ENCODE assay signal across 8 cellular contexts in the genomic region with DNA sequence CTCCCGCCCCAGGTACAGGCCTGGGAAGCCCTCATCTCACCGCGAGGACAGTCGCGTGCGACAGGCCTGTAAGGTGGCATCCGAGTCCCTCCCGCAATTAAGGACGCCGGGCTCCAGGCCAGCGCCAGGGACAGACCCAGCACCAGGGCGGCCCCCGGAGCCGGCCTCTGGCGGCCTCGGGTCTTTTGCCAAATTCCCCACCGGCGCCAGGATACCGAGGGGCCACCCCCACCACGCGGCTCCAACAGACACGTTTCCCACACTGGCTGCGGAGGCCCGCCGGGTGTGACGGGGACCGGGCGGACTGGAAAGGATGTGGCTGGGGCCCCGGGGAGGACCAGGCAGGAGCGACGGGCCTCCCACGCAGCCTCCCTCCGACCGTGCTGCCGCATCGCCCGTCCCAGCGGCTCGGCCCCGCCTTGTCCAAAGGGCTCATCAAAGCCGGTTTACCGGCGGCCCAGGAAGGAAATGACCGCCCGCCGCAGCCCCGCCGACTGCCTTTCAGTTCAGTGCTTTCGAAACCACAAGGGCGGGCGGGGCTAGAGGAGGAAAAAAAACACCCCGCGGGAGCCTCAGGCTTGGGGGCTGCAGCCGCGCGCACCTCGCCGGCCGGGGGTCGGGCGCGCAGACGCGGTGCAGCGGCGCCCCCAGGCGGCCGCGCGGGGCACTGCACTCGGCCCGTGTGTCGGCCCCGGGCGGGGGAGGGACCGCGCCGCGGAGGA. TPM values are rescaled to one million over a fixed set of nuclear protein-coding genes. Genes with fewer than 3 reads are reported as not detected.
DNase-seq lines count a peak whose midpoint lies in the region; ATAC-seq and TF ChIP-seq lines count a peak whose summit lies in the region.

No MANE protein-coding gene starts in this region.

- intact Hi-C loops in activated CD4-positive, alpha-beta T cell treated with anti-CD3 and anti-CD28 coated beads for 36 hours (cut with DNase I, micrococcal nuclease), result loop anchor here (1.0 to 5.0 kb wide), 11 partner anchors 77 to 927 kb away; a partner anchor contains a TSS

- H3K9me3 ChIP-seq in BE2C, result no peaks in the 10 kb centered on the region

- H3K4me3 Mint-ChIP-seq in activated CD4-positive, alpha-beta T cell treated with anti-CD3 and anti-CD28 coated beads for 36 hours, result peak overlapping the region; percentile 30

- TF ChIP-seq CTCF in BE2C (IDR thresholded peaks at IDR 0.05; ENCODE audit: low read depth, low read length), result peak; percentile 16; the same call in 1 of the 2 replicates

- peak overlapping the region; percentile 61 for H3K27ac ChIP-seq in cingulate gyrus (ENCODE audit: low read depth, low read length)

- peak; percentile 93 for DNase-seq in BE2C
- DNase-seq in NCI-H446 (lab: John Stamatoyannopoulos, UW), result peak; percentile 75 to 91
- DNase-seq in activated CD4-positive, alpha-beta T cell treated with anti-CD3 and anti-CD28 coated beads for 36 hours, result peak; percentile 90
- peak; percentile 90 for DNase-seq in left lobe of liver (ENCODE audit: low spot score)
- DNase-seq in stimulated activated CD4-positive, alpha-beta T cell treated with anti-CD3 and anti-CD28 coated beads, Interleukin-2, amount 100 ng/mL, for 24 hours, result peak; percentile 87

- CTCF ChIA-PET in activated CD4-positive, alpha-beta T cell treated with anti-CD3 and anti-CD28 coated beads for 36 hours (lab: Charles Lee), result interaction anchor here (1.0 to 1.8 kb wide), 4 partner anchors 10 to 589 kb away, joined by 3 to 32 read pairs (median 5); a partner anchor contains a TSS

- POLR2A ChIA-PET in activated CD4-positive, alpha-beta T cell treated with anti-CD3 and anti-CD28 coated beads for 36 hours (lab: Charles Lee), result no interaction called here

- ATAC-seq in GM19035 (IDR thresholded peaks at IDR 0.05; ENCODE audit: unreplicated experiment) (peak; percentile 83), HG03280 (IDR thresholded peaks at IDR 0.05; ENCODE audit: unreplicated experiment) (peak; percentile 85), left lobe of liver (peak; percentile 94)
- peak; percentile 81 for ATAC-seq in activated CD4-positive, alpha-beta T cell treated with anti-CD3 and anti-CD28 coated beads for 36 hours

- H3K27me3 ChIP-seq in BE2C, result no peaks in the 10 kb centered on the region

- H3K4me3 ChIP-seq in BE2C (ENCODE audit: low read depth, low read length), result peak overlapping the region; percentile 66

- peaks cover 15% of the 10 kb centered on the region for H3K4me1 Mint-ChIP-seq in activated CD4-positive, alpha-beta T cell treated with anti-CD3 and anti-CD28 coated beads for 36 hours

- H3K27me3 Mint-ChIP-seq in activated CD4-positive, alpha-beta T cell treated with anti-CD3 and anti-CD28 coated beads for 36 hours, result no peaks in the 10 kb centered on the region

- no peak overlapping the region for H3K27ac Mint-ChIP-seq in activated CD4-positive, alpha-beta T cell treated with anti-CD3 and anti-CD28 coated beads for 36 hours

- peaks cover 16% of the 10 kb centered on the region for H3K4me1 ChIP-seq in BE2C

- H3K36me3 Mint-ChIP-seq in activated CD4-positive, alpha-beta T cell treated with anti-CD3 and anti-CD28 coated beads for 36 hours (ENCODE audit: low read depth), result no peaks in the 10 kb centered on the region

- no peaks in the 10 kb centered on the region; the same call in 1 of the 2 replicates for H3K36me3 ChIP-seq in BE2C

- H3K9me3 Mint-ChIP-seq in activated CD4-positive, alpha-beta T cell treated with anti-CD3 and anti-CD28 coated beads for 36 hours (ENCODE audit: low read depth), result no peaks in the 10 kb centered on the region

RNA-seq across cellular contexts. Expression of a gene that starts 11.2 kb away (rescaled TPM):
- polyA plus RNA-seq in BE2C (2012; ENCODE audit: insufficient read depth, insufficient read length, low read depth), result 34.2 TPM
- total RNA-seq in activated CD4-positive, alpha-beta T cell treated with anti-CD3 and anti-CD28 coated beads for 36 hours, result 1 to 10 TPM; 5.4 to 5.7 TPM
- 2.8 TPM for total RNA-seq in left lobe of liver

Comparison
In these comparisons a context has a peak if more than half of its experiments do, and no peak if none do; other contexts are left out.
1. Peak in every context shown above with its lines: DNase-seq, ATAC-seq, H3K4me3 ChIP-seq and H3K27ac ChIP-seq.